8 cellular contexts compared by ENCODE assay signal in the genomic region with DNA sequence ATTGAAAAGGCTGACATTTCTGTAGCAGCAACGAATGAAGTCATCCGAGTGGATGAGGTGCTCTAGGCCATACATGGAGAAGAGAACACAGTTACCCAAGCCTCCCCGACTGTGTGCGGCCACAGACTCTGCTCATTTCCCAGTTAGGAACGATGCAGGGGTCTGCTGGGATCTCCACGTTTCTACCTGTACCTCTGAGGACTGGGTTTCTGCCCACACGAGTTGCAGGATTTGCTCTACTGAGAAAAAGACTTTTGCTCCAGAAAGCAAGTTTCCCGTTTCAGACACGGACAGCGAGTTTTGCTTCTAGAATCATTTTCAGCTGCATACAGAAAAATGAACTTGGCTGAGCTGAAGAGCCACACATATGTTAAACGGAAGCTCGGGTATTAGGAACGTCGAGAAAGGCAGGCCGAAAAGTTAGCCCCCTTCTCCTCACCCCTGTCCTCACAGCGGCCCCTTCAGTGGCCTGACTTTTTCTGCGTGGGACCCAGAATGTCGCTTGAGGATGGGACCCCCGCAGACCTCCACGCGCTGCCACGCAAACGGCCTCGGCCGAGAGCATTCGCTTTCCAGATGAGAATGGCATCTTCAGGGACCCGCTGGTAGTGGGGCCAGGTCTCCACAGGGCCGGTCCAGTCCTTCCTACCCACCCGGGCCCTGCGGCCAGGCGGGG. TPM values are rescaled to one million over a fixed set of nuclear protein-coding genes. Genes with fewer than 3 reads are reported as not detected.
A peak's percentile ranks its signal among the peaks of the same experiment; 100 is the strongest.
DNase-seq lines count a peak whose midpoint lies in the region; ATAC-seq and TF ChIP-seq lines count a peak whose summit lies in the region.

No MANE protein-coding gene starts in this region.

- no TSS peak for BruUV-seq in Calu3 (replicated peaks; lab: Mats Ljungman, UMichigan)

- ATAC-seq in GM18505 (IDR thresholded peaks at IDR 0.05; ENCODE audit: unreplicated experiment), result no peak

- H3K4me3 Mint-ChIP-seq in Calu3 (ENCODE audit: low read depth, unreplicated experiment), result peak overlapping the region; percentile 22

- peaks cover 8% of the 10 kb centered on the region for H3K4me1 Mint-ChIP-seq in Calu3 (ENCODE audit: low read depth, unreplicated experiment)

- H3K27ac Mint-ChIP-seq in Calu3 (ENCODE audit: unreplicated experiment), result no peak overlapping the region

- H3K9me3 Mint-ChIP-seq in Calu3 (ENCODE audit: low read depth, unreplicated experiment), result no peaks in the 10 kb centered on the region

- H3K4me3 ChIP-seq in LNCaP clone FGC (ENCODE audit: low read depth, low read length) (peak overlapping the region; percentile 20; the same call in 1 of the 2 replicates), mucosa of stomach (ENCODE audit: low read length) (no peak overlapping the region)

- TF ChIP-seq POLR2A in GM18505 (IDR thresholded peaks at IDR 0.05; ENCODE audit: borderline replicate concordance, extremely low read depth, insufficient read depth, insufficient read length), result no peak

- peaks cover 5% of the 10 kb centered on the region for H3K36me3 Mint-ChIP-seq in Calu3 (ENCODE audit: insufficient read depth, unreplicated experiment)

- intact Hi-C loops in Calu3 (cut with micrococcal nuclease; ENCODE audit: unreplicated experiment), result no loop called here

- H3K9ac ChIP-seq in mucosa of stomach (ENCODE audit: low read length), result peak overlapping the region; percentile 70

- CTCF ChIA-PET in Calu3 (lab: Charles Lee), result no interaction called here

- peaks cover 20% of the 10 kb centered on the region for H3K27me3 ChIP-seq in mucosa of stomach (ENCODE audit: control insufficient read depth, insufficient read depth, low read length)

- TF ChIP-seq CTCF in Calu3 (IDR thresholded peaks at IDR 0.05; ENCODE audit: unreplicated experiment) (no peak), LNCaP clone FGC (IDR thresholded peaks at IDR 0.05; ENCODE audit: control insufficient read depth, extremely low read depth, insufficient read depth) (no peak)

- H3K9me3 ChIP-seq in mucosa of stomach (ENCODE audit: control insufficient read depth, low read length), result no peaks in the 10 kb centered on the region

- H3K4me1 ChIP-seq in mucosa of stomach (ENCODE audit: control insufficient read depth, insufficient read depth, low read length), result peaks cover 22% of the 10 kb centered on the region

- H3K27me3 Mint-ChIP-seq in Calu3 (ENCODE audit: unreplicated experiment), result peaks cover 87% of the 10 kb centered on the region

- DNase-seq in Calu3 (no peak), LNCaP clone FGC (ENCODE audit: low read depth) (no peak), dermis blood vessel endothelial cell (peak; percentile 12), medulla oblongata (ENCODE audit: extremely low spot score) (no peak), NCI-H524 treated with DMSO at 0.1 percent for 48 hours (lab: John Stamatoyannopoulos, UW) (no peak), NCI-H2029 (lab: John Stamatoyannopoulos, UW) (no peak)

- H3K36me3 ChIP-seq in mucosa of stomach (ENCODE audit: control insufficient read depth, insufficient read depth, low read length), result no peaks in the 10 kb centered on the region

RNA-seq across cellular contexts. Expression of gene RAB31, which starts 0.6 kb away (rescaled TPM):
- total RNA-seq in Calu3 (2022), result 1.9 and 2.3 TPM in 2 replicates
- 27.2 and 44.3 TPM in 2 replicates for total RNA-seq in dermis blood vessel endothelial cell
